In the genomic region with DNA sequence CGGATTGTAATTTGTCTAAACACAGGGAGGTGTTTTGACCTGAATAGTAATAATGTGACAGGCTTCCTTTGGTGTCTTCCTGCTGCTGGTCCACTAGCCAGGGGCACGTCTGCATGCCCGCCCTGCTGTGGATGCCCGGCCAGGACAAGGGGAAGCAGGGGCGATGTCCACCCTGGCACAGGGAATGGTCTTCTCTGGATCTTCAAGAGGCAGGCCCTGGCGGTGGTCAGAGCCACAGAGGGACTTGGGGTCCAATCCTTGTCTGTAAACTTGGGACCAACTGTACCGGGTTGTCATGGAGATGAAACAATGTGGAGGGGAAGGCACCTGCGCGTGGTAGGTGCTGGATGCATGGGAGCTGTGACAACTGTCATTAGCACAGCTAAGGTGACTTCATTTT, we compare ENCODE assay signal across 27 cellular contexts.
"Had no signal": no experiment of that assay in that cellular context is flagged by ENCODE, and none has a peak within 500 bp of the region (broad histone marks: within the 10 kb centered on the region; RNA-seq: fewer than 3 reads in every experiment).

No MANE protein-coding gene starts in this region.

- DNase-seq: naive thymus-derived CD4-positive, alpha-beta T cell; natural killer cell; occipital lobe; pancreas; psoas muscle; right lobe of liver; sigmoid colon; small intestine; stimulated activated CD4-positive, alpha-beta T cell treated with anti-CD3 and anti-CD28 coated beads, Interleukin-15, amount 100 ng/mL, for 24 hours; stimulated activated CD4-positive, alpha-beta T cell treated with anti-CD3 and anti-CD28 coated beads, Interleukin-2, amount 100 ng/mL, for 24 hours; stimulated activated CD4-positive, alpha-beta T cell treated with anti-CD3 and anti-CD28 coated beads, Interleukin-2, amount 100 ng/mL, for 48 hours; stimulated activated CD4-positive, alpha-beta T cell treated with anti-CD3 and anti-CD28 coated beads, Interleukin-4, amount 100 ng/mL, for 24 hours; stimulated activated naive CD4-positive, alpha-beta T cell; stimulated activated naive CD8-positive, alpha-beta T cell treated with anti-CD3 and anti-CD28 coated beads, Interleukin-15, amount 100 ng/mL, for 72 hours; stimulated activated naive CD8-positive, alpha-beta T cell treated with anti-CD3 and anti-CD28 coated beads, Interleukin-15, Interleukin-2, amounts not matched to agents 100 U/mL and 50 U/mL, for 24 hours; substantia nigra; testis; transverse colon; upper lobe of right lung; uterus had no signal

- H3K27me3 ChIP-seq: neural progenitor cell, pancreas, right lobe of liver, sigmoid colon, suprapubic skin, testis, tibial artery, upper lobe of right lung, uterus had no signal

- H3K27ac Mint-ChIP-seq: naive thymus-derived CD4-positive, alpha-beta T cell; natural killer cell; neural progenitor cell; progenitor cell of endocrine pancreas; stimulated activated memory B cell treated with anti-CD40 and anti-IgM and Interleukin-4, amounts not matched to agents 10 μg/mL and 1 μg/mL and 100 μg/mL, for 72 hours; stimulated activated naive CD8-positive, alpha-beta T cell treated with anti-CD3 and anti-CD28 coated beads, Interleukin-15, amount 100 ng/mL, for 72 hours; type B pancreatic cell had no signal

- H3K4me1 ChIP-seq: neural progenitor cell, sigmoid colon, suprapubic skin, tibial artery, upper lobe of right lung, uterus had no signal

- H3K9me3 ChIP-seq: pancreas, psoas muscle, right lobe of liver, sigmoid colon, suprapubic skin, testis, transverse colon, upper lobe of right lung, uterus had no signal

- H3K4me3 Mint-ChIP-seq: naive thymus-derived CD4-positive, alpha-beta T cell; natural killer cell; nephron; neural progenitor cell; stimulated activated memory B cell treated with anti-CD40 and anti-IgM and Interleukin-4, amounts not matched to agents 10 μg/mL and 1 μg/mL and 100 μg/mL, for 72 hours; stimulated activated naive CD8-positive, alpha-beta T cell treated with anti-CD3 and anti-CD28 coated beads, Interleukin-15, amount 100 ng/mL, for 72 hours; type B pancreatic cell had no signal

- H3K36me3 ChIP-seq: neural progenitor cell, pancreas, right lobe of liver, sigmoid colon, suprapubic skin, tibial artery, transverse colon, upper lobe of right lung, uterus had no signal

- H3K36me3 Mint-ChIP-seq: natural killer cell; neural progenitor cell; stimulated activated memory B cell treated with anti-CD40 and anti-IgM and Interleukin-4, amounts not matched to agents 10 μg/mL and 1 μg/mL and 100 μg/mL, for 72 hours; type B pancreatic cell had no signal

- H3K27ac ChIP-seq: neural progenitor cell, pancreas, psoas muscle, right lobe of liver, sigmoid colon, suprapubic skin, testis, tibial artery, transverse colon, upper lobe of right lung, uterus had no signal

- FAIRE-seq: pancreas, small intestine had no signal

- H3K4me2 ChIP-seq: neural progenitor cell had no signal

- H3K27me3 Mint-ChIP-seq: naive thymus-derived CD4-positive, alpha-beta T cell; stimulated activated naive CD8-positive, alpha-beta T cell treated with anti-CD3 and anti-CD28 coated beads, Interleukin-15, amount 100 ng/mL, for 72 hours had no signal

- H3K4me3 ChIP-seq: neural progenitor cell, pancreas, psoas muscle, right lobe of liver, sigmoid colon, suprapubic skin, testis, tibial artery, transverse colon, upper lobe of right lung, uterus had no signal

- ATAC-seq: naive thymus-derived CD4-positive, alpha-beta T cell; natural killer cell; pancreas; psoas muscle; right lobe of liver; stimulated activated memory B cell treated with anti-CD40 and anti-IgM and Interleukin-4, amounts not matched to agents 10 μg/mL and 1 μg/mL and 100 μg/mL, for 72 hours; stimulated activated naive CD8-positive, alpha-beta T cell treated with anti-CD3 and anti-CD28 coated beads, Interleukin-15, amount 100 ng/mL, for 72 hours; stimulated activated naive CD8-positive, alpha-beta T cell treated with anti-CD3 and anti-CD28 coated beads, Interleukin-15, Interleukin-2, amounts not matched to agents 100 U/mL and 50 U/mL, for 24 hours had no signal

- H3K9ac ChIP-seq: neural progenitor cell had no signal
